In genomic region chr16:82344157-82344556, GRCh38 we compare ENCODE assay signal across 9 cellular contexts.
DNase-seq lines count a peak whose midpoint lies in the region; ATAC-seq and TF ChIP-seq lines count a peak whose summit lies in the region.
"Had no signal": no experiment of that assay in that cellular context is flagged by ENCODE, and none has a peak within 500 bp of the region (broad histone marks: within the 10 kb centered on the region; RNA-seq: fewer than 3 reads in every experiment).

No MANE protein-coding gene starts in this region.

- H3K36me3 ChIP-seq in brain microvascular endothelial cell (replicated peaks) (no peaks in the 10 kb centered on the region), BE2C (no peaks in the 10 kb centered on the region)

- no peaks in the 10 kb centered on the region for H3K36me3 Mint-ChIP-seq in stimulated activated effector memory CD8-positive, alpha-beta T cell treated with anti-CD3 and anti-CD28 coated beads, Interleukin-12 subunit alpha, Interleukin-12 subunit beta, amount 100 ng/mL, for 72 hours

- H3K27me3 ChIP-seq in HL-60 (ENCODE audit: insufficient read depth, poor library complexity, severe bottlenecking) (no peaks in the 10 kb centered on the region), brain microvascular endothelial cell (replicated peaks) (peaks cover 2% of the 10 kb centered on the region), BE2C (no peaks in the 10 kb centered on the region)

- intact Hi-C loops in left colon (cut with DNase I, micrococcal nuclease) = no loop called here

- ATAC-seq in left colon = peak; percentile 50
- ATAC-seq in GM19455 (IDR thresholded peaks at IDR 0.05; ENCODE audit: unreplicated experiment) = no peak
- ATAC-seq in stimulated activated effector memory CD8-positive, alpha-beta T cell treated with anti-CD3 and anti-CD28 coated beads, Interleukin-12 subunit alpha, Interleukin-12 subunit beta, amount 100 ng/mL, for 72 hours = no peak

- TF ChIP-seq CTCF in HL-60 (IDR thresholded peaks at IDR 0.05; ENCODE audit: insufficient read depth, low read length) = peak; percentile 15
- TF ChIP-seq CTCF in brain microvascular endothelial cell (IDR thresholded peaks at IDR 0.05; ENCODE audit: low read depth, low read length, missing control alignments) = peak; percentile 55
- TF ChIP-seq CTCF in BE2C (IDR thresholded peaks at IDR 0.05; ENCODE audit: low read depth, low read length) = no peak

- no peaks in the 10 kb centered on the region for H3K4me1 ChIP-seq in BE2C

- in situ Hi-C loops in ACHN (cut with HindIII; ENCODE audit: low pct_ligation_motif_present, low pct_unique_long_range_greater_than_20kb, low sequenced_read_pairs) (no loop called here), brain microvascular endothelial cell (cut with HindIII; ENCODE audit: low pct_ligation_motif_present, low sequenced_read_pairs) (no loop called here)

- no peak overlapping the region for H3K4me3 ChIP-seq in HL-60 (replicated peaks; ENCODE audit: insufficient read depth, low read length)
- H3K4me3 ChIP-seq in brain microvascular endothelial cell (ENCODE audit: low read depth, low read length) = no peak overlapping the region
- H3K4me3 ChIP-seq in BE2C (ENCODE audit: low read depth, low read length) = no peak overlapping the region

- no peak overlapping the region for H3K4me3 Mint-ChIP-seq in stimulated activated effector memory CD8-positive, alpha-beta T cell treated with anti-CD3 and anti-CD28 coated beads, Interleukin-12 subunit alpha, Interleukin-12 subunit beta, amount 100 ng/mL, for 72 hours

- H3K9me3 ChIP-seq in BE2C = no peaks in the 10 kb centered on the region

- H3K4me1 Mint-ChIP-seq in stimulated activated effector memory CD8-positive, alpha-beta T cell treated with anti-CD3 and anti-CD28 coated beads, Interleukin-12 subunit alpha, Interleukin-12 subunit beta, amount 100 ng/mL, for 72 hours = no peaks in the 10 kb centered on the region

- no peak overlapping the region for H3K27ac Mint-ChIP-seq in stimulated activated effector memory CD8-positive, alpha-beta T cell treated with anti-CD3 and anti-CD28 coated beads, Interleukin-12 subunit alpha, Interleukin-12 subunit beta, amount 100 ng/mL, for 72 hours

- H3K27ac ChIP-seq in HL-60 (replicated peaks) (no peak overlapping the region), brain microvascular endothelial cell (no peak overlapping the region)

- no peaks in the 10 kb centered on the region for H3K9me3 Mint-ChIP-seq in stimulated activated effector memory CD8-positive, alpha-beta T cell treated with anti-CD3 and anti-CD28 coated beads, Interleukin-12 subunit alpha, Interleukin-12 subunit beta, amount 100 ng/mL, for 72 hours

- DNase-seq in ACHN = peak; percentile 21
- DNase-seq in HL-60 (ENCODE audit: low read depth in 1 of 2, low spot score in 1 of 2) = no peak
- DNase-seq in brain microvascular endothelial cell = no peak
- no peak for DNase-seq in left colon
- no peak for DNase-seq in BE2C
- DNase-seq in T-helper 1 cell = no peak
- no peak for DNase-seq in stimulated activated effector memory CD8-positive, alpha-beta T cell treated with anti-CD3 and anti-CD28 coated beads, Interleukin-12 subunit alpha, Interleukin-12 subunit beta, amount 100 ng/mL, for 72 hours (ENCODE audit: low spot score in 2 of 2)
- DNase-seq: NK-92 treated with Interleukin-12 subunit alpha and Interleukin-12 subunit beta, amount 100 ng/mL, for 24 hours had no signal
